Comparison of ENCODE assay signal across 8 cellular contexts in genomic region chr2:36356199-36356989, GRCh38. TPM values are rescaled to one million over a fixed set of nuclear protein-coding genes. Genes with fewer than 3 reads are reported as not detected.
DNase-seq lines count a peak whose midpoint lies in the region; ATAC-seq, FAIRE-seq and TF ChIP-seq lines count a peak whose summit lies in the region.

No MANE protein-coding gene starts in this region.

- no peak for TF ChIP-seq CTCF in GM12878 (IDR thresholded peaks at IDR 0.05 in 2 of 3, conservative IDR thresholded peaks at IDR 0.05 in 1 of 3; ENCODE audit: control insufficient read depth in 2 of 3, extremely low read depth in 1 of 3, insufficient read depth in 1 of 3, low read depth in 3 of 3, low read length in 3 of 3)
- TF ChIP-seq CTCF in keratinocyte (optimal IDR thresholded peaks at IDR 0.05 in 1 of 3, IDR thresholded peaks at IDR 0.05 in 1 of 3, conservative IDR thresholded peaks at IDR 0.05 in 1 of 3; ENCODE audit: extremely low read depth in 1 of 3, insufficient read depth in 2 of 3, low read length in 3 of 3) = no peak

- H3K9me3 ChIP-seq in SJSA1 (replicated peaks) = no peaks in the 10 kb centered on the region
- H3K9me3 ChIP-seq in GM12878 (replicated peaks; ENCODE audit: control insufficient read depth, insufficient read depth, low read length) = no peaks in the 10 kb centered on the region
- H3K9me3 ChIP-seq in keratinocyte (ENCODE audit: control insufficient read depth, low read depth, low read length) = no peaks in the 10 kb centered on the region

- peak overlapping the region; percentile 32 for H3K4me2 ChIP-seq in GM12878 (ENCODE audit: control insufficient read depth, insufficient read depth)
- no peak overlapping the region for H3K4me2 ChIP-seq in keratinocyte (ENCODE audit: control insufficient read depth, extremely low read depth, insufficient read depth, low read depth, low read length)

- DNase-seq in NCI-H524 (lab: John Stamatoyannopoulos, UW) (peak; percentile 21 to 51), NCI-H524 treated with DMSO at 0.1 percent for 48 hours (lab: John Stamatoyannopoulos, UW) (no peak), SJSA1 (ENCODE audit: low read depth in 1 of 2, low spot score in 2 of 2) (peak in 1 of 2 experiments; percentile 52), GM12878 (ENCODE audit: low read depth, low spot score) (no peak), keratinocyte (ENCODE audit: low read depth, low spot score) (no peak), SHP77 treated with DMSO at 0.1 percent for 48 hours (lab: John Stamatoyannopoulos, UW) (no peak)
- DNase-seq in stimulated activated CD4-positive, alpha-beta T cell treated with anti-CD3 and anti-CD28 coated beads, Interleukin-15, amount 100 ng/mL, for 48 hours (ENCODE audit: low read depth in 2 of 2) = peak; percentile 14 to 18

- H3K9me1 ChIP-seq in keratinocyte (ENCODE audit: control insufficient read depth, extremely low read depth, insufficient read depth, low read length) = no peaks in the 10 kb centered on the region

- H3K4me3 ChIP-seq in SJSA1 (peak overlapping the region; percentile 92), GM12878 (peak overlapping the region; percentile 49), keratinocyte (ENCODE audit: control insufficient read depth in 2 of 3, extremely low read depth in 1 of 3, insufficient read depth in 2 of 3, low read depth in 1 of 3, low read length in 3 of 3) (peak overlapping the region; percentile 83 to 94 (median 92))

- no peak for TF ChIP-seq POLR2A in GM12878 (IDR thresholded peaks at IDR 0.05; ENCODE audit: low read depth, low read length)

- RAD21 ChIA-PET in GM12878 (lab: Charles Lee; ENCODE audit: unreplicated experiment) = no interaction called here

- 5% methylated on average over 42 of the region's 92 CpGs for WGBS in GM12878 (ENCODE audit: insufficient coverage, insufficient replicate concordance, low lambda C conversion rate, missing lambda C conversion rate)

- peak overlapping the region; percentile 79 for H3K27ac ChIP-seq in SJSA1
- no peak overlapping the region for H3K27ac ChIP-seq in GM12878 (ENCODE audit: control insufficient read depth, insufficient read depth)
- H3K27ac ChIP-seq in keratinocyte (ENCODE audit: control insufficient read depth, insufficient read depth, low read length) = peak overlapping the region; percentile 86

- H3K4me1 ChIP-seq in SJSA1 (replicated peaks) = peaks cover 56% of the 10 kb centered on the region
- H3K4me1 ChIP-seq in GM12878 (ENCODE audit: control insufficient read depth, insufficient read depth, low read length) = peaks cover 9% of the 10 kb centered on the region
- H3K4me1 ChIP-seq in keratinocyte (ENCODE audit: control insufficient read depth, extremely low read depth, insufficient read depth, low read length) = peaks cover 45% of the 10 kb centered on the region

- ATAC-seq in HG02870 (IDR thresholded peaks at IDR 0.05; ENCODE audit: unreplicated experiment) = peak; percentile 14
- peak; percentile 36 for ATAC-seq in GM12878

- H3K27me3 ChIP-seq in SJSA1 (replicated peaks) (no peaks in the 10 kb centered on the region), GM12878 (replicated peaks in 1 of 2; ENCODE audit: control insufficient read depth in 2 of 2, insufficient read depth in 2 of 2, low read length in 1 of 2) (peaks cover 1 to 7% of the 10 kb centered on the region in 2 experiments; a peak in 3 of 4 replicates), keratinocyte (ENCODE audit: control insufficient read depth, extremely low read depth, insufficient read depth, low read length) (no peaks in the 10 kb centered on the region)

- no peak for TF ChIP-seq EP300 in GM12878 (IDR thresholded peaks at IDR 0.05; ENCODE audit: borderline replicate concordance in 1 of 2, control insufficient read depth in 1 of 2, low read depth in 2 of 2, low read length in 2 of 2)

- FAIRE-seq in GM12878 (lab: Jason Lieb, UNC) (no peak), keratinocyte (lab: Jason Lieb, UNC) (no peak)

- H2AFZ ChIP-seq in GM12878 (ENCODE audit: control insufficient read depth, low read depth, low read length) (peak overlapping the region; percentile 25; the same call in 1 of the 2 replicates), keratinocyte (ENCODE audit: control insufficient read depth, low read length) (no peak overlapping the region)

- intact Hi-C loops in GM12878 (cut with micrococcal nuclease; ENCODE audit: unreplicated experiment) = loop anchor here (10.0 kb wide), 2 partner anchors 382 to 428 kb away; no protein-coding TSS in a partner anchor

- BruUV-seq in GM12878 (replicated peaks; lab: Mats Ljungman, UMichigan) = no TSS peak

- in situ Hi-C loops in GM12878 (cut with MboI) = no loop called here

- dilution Hi-C loops in keratinocyte (cut with MboI; ENCODE audit: extremely low pct_ligation_motif_present, low sequenced_read_pairs) = no loop called here

- POLR2A ChIA-PET in GM12878 (lab: Charles Lee) = no interaction called here

- H3K79me2 ChIP-seq in GM12878 (ENCODE audit: control insufficient read depth, insufficient read depth, low read length) (no peaks in the 10 kb centered on the region), keratinocyte (ENCODE audit: control insufficient read depth, insufficient read depth, low read length) (peaks cover 70% of the 10 kb centered on the region)

- no peaks in the 10 kb centered on the region; the same call in 1 of the 2 replicates for H4K20me1 ChIP-seq in GM12878 (ENCODE audit: control insufficient read depth, insufficient read depth)
- no peaks in the 10 kb centered on the region for H4K20me1 ChIP-seq in keratinocyte (ENCODE audit: control insufficient read depth, extremely low read depth, insufficient read depth, low read length)

- H3K9ac ChIP-seq in GM12878 (ENCODE audit: control insufficient read depth, insufficient read depth, low read length) (no peak overlapping the region), keratinocyte (ENCODE audit: control insufficient read depth, extremely low read depth, insufficient read depth, low read length) (peak overlapping the region; percentile 89)

- H3K36me3 ChIP-seq in SJSA1 = peaks cover 60% of the 10 kb centered on the region
- H3K36me3 ChIP-seq in GM12878 (ENCODE audit: control insufficient read depth in 2 of 2, insufficient read depth in 2 of 2, low read length in 1 of 2) = no peaks in the 10 kb centered on the region
- H3K36me3 ChIP-seq in keratinocyte (ENCODE audit: control insufficient read depth in 2 of 2, extremely low read depth in 1 of 2, insufficient read depth in 2 of 2, low read length in 2 of 2) = no peaks in the 10 kb centered on the region

- no peak for TF ChIP-seq RAD21 in GM12878 (IDR thresholded peaks at IDR 0.05; ENCODE audit: insufficient read depth, low read depth, low read length)

- SMC1A ChIA-PET in GM12878 (lab: Charles Lee; ENCODE audit: uncharacterized antibody, unreplicated experiment) = no interaction called here

- CTCF ChIA-PET in GM12878 (lab: Yijun Ruan, JAX) = no interaction called here

TF ChIP-seq in GM12878, 131 proteins besides CTCF, POLR2A, EP300 and RAD21:
- TF ChIP-seq BHLHE40 (IDR thresholded peaks at IDR 0.05; ENCODE audit: borderline replicate concordance in 1 of 2, low read depth in 2 of 2, low read length in 1 of 2) (peak in 1 of 2 experiments; percentile 74; a peak in 2 of 4 replicates), POU2F2 (IDR thresholded peaks at IDR 0.05; ENCODE audit: borderline replicate concordance, low read depth, low read length) (no peak)

RNA-seq across cellular contexts. Expression of gene CRIM1, which starts 0.8 kb away (rescaled TPM):
- 245 and 249 TPM in 2 replicates for total RNA-seq in SJSA1 (2014; rRNA removed; shearing (Covaris generic))
- total RNA-seq in GM12878 (2013; cell fraction: nucleolus; rRNA removed) = 29.3 and 44.0 TPM in 2 replicates
- total RNA-seq in GM12878 (2014; rRNA removed) (7.2 and 7.4 TPM in 2 replicates), GM12878 (2014; rRNA removed; fragmentation: Illumina TruSeq; extraction: Trizol) (2.8 and 3.9 TPM in 2 replicates), GM12878 (2021) (6.5 and 7.0 TPM in 2 replicates)
- polyA plus RNA-seq in GM12878 (2011; ENCODE audit: low read depth) = 1.0 TPM
- polyA plus RNA-seq in GM12878 (2011; rRNA removed) (1.0 and 1.3 TPM in 2 replicates), GM12878 (2014; fragmentation: Illumina TruSeq; extraction: Trizol) (3.6 and 3.8 TPM in 2 replicates), GM12878 (2014; fragmentation: Nextera tagmentation; extraction: Ambion mirVana) (1 to 10 TPM; 2.1 to 2.4 TPM), GM12878 (2014; rRNA removed) (3.4 and 3.9 TPM in 2 replicates), GM12878 (2016; fragmentation: Nextera tagmentation; extraction: Ambion mirVana) (under 1 TPM; 0.42 to 0.63 TPM), keratinocyte (98.3 to 136 TPM (median 116 TPM) in 3 replicates)
- 1.2 and 1.5 TPM in 2 replicates for polyA plus RNA-seq in GM12878 (2011; cell fraction: cytosol; rRNA removed)
- 1.0 and 2.2 TPM in 2 replicates for polyA plus RNA-seq in GM12878 (2011; cell fraction: nucleus; rRNA removed)
- 1.5 and 3.6 TPM in 2 replicates for polyA plus RNA-seq in GM12878 (2012)
- polyA minus RNA-seq in GM12878 (2011; rRNA and poly(A)+ RNA removed) = 3.4 and 8.1 TPM in 2 replicates
- 3.7 and 4.2 TPM in 2 replicates for polyA minus RNA-seq in GM12878 (2011; cell fraction: cytosol; rRNA and poly(A)+ RNA removed)
- polyA minus RNA-seq in GM12878 (2011; cell fraction: nucleus; rRNA and poly(A)+ RNA removed) = 5.0 and 9.1 TPM in 2 replicates
- 32.2 TPM for polyA plus RNA-seq in keratinocyte (2011; ENCODE audit: low read depth)
- polyA plus RNA-seq in keratinocyte (2011; cell fraction: cytosol; rRNA removed) = 54.2 and 69.7 TPM in 2 replicates
- polyA plus RNA-seq in keratinocyte (2011; cell fraction: nucleus; rRNA removed) = 316 and 318 TPM in 2 replicates
- 51.3 and 110 TPM in 2 replicates for polyA plus RNA-seq in keratinocyte (2012; ENCODE audit: low replicate concordance)
- 353 to 631 TPM (median 519 TPM) in 3 replicates for polyA minus RNA-seq in keratinocyte
- 371 TPM for polyA minus RNA-seq in keratinocyte (2011; cell fraction: cytosol; rRNA and poly(A)+ RNA removed)
- polyA minus RNA-seq in keratinocyte (2011; cell fraction: nucleus; rRNA and poly(A)+ RNA removed) = 966 and 975 TPM in 2 replicates

Comparison
In these comparisons a context has a peak if more than half of its experiments do, and no peak if none do; other contexts are left out.
1. DNase-seq: peak in NCI-H524 (2 of 2) and stimulated activated CD4-positive, alpha-beta T cell treated with anti-CD3 and anti-CD28 coated beads, Interleukin-15, amount 100 ng/mL, for 48 hours (2 of 2); none in NCI-H524 treated with DMSO at 0.1 percent for 48 hours (single experiment), GM12878 (single experiment), keratinocyte (single experiment) and SHP77 treated with DMSO at 0.1 percent for 48 hours (single experiment).
2. Peak in every context shown above with its lines, with median percentiles within 50 percentile points of each other: H3K4me3 ChIP-seq.